ENCODE assay signal across 11 cellular contexts in the genomic region with DNA sequence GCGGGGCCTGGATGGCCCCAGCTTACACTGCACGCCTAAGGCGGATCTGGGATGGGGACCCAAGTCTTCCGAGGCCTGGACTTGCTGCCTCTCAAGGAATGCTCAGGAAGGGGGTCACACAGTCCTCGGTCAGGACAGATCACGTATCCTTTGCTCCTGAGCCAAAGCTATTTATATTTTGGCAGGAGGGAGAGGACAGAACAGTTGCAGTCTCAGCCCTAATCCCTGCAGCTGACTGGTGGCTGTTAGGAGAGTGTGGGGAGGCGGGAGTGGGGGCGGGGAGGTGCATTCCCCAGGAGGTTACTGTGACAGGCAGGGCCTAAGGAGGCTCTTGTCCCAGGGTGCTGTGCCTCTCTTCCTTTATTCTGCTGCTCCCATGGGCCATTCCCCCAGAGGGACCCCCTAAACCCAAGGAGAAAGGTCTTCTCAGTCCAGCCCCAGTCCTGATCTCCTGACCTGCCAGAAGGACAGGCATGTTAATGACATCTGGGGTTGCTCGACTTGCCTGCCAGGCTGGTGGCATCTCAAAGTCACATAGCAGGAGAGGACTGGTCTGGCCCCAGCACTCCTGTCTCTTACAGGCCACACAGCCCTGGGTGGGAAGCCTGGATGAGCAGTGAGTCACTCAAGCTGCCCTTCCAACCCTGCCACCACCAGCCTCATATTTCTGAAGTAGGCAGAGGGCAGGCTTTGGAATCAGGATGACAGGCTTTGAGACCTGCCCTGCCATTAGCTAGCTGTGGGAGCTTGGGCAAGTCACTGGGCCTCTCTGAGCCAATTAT. TPM values are rescaled to one million over a fixed set of nuclear protein-coding genes. Genes with fewer than 3 reads are reported as not detected.
DNase-seq lines count a peak whose midpoint lies in the region; ATAC-seq, FAIRE-seq and TF ChIP-seq lines count a peak whose summit lies in the region.
"Had no signal": no experiment of that assay in that cellular context is flagged by ENCODE, and none has a peak within 500 bp of the region (broad histone marks: within the 10 kb centered on the region; RNA-seq: fewer than 3 reads in every experiment).

No MANE protein-coding gene starts in this region.

- peaks cover 21% of the 10 kb centered on the region for H3K4me1 Mint-ChIP-seq in astrocyte (ENCODE audit: low read depth, unreplicated experiment)

- peak overlapping the region; percentile 21 for H3K4me2 ChIP-seq in astrocyte (ENCODE audit: low read length)

- peak; percentile 89 for FAIRE-seq in H54 (lab: Jason Lieb, UNC)
- FAIRE-seq in astrocyte (lab: Jason Lieb, UNC) = no peak

- H3K27me3 ChIP-seq in astrocyte (ENCODE audit: insufficient read depth, low read length) = no peaks in the 10 kb centered on the region

- ATAC-seq in left cardiac atrium (peak; percentile 85 to 93), HG03432 (IDR thresholded peaks at IDR 0.05; ENCODE audit: unreplicated experiment) (no peak), GM18909 (IDR thresholded peaks at IDR 0.05; ENCODE audit: poor library complexity, unreplicated experiment) (no peak)

- H3K9ac ChIP-seq in astrocyte (ENCODE audit: low read length) = no peak overlapping the region

- H3K27ac Mint-ChIP-seq in astrocyte (ENCODE audit: unreplicated experiment) = no peak overlapping the region
- H3K27ac Mint-ChIP-seq: dendritic cell treated with granulocyte-macrophage colony-stimulating factor and Interleukin-4, amounts not matched to agents 40 ng/mL and 50 ng/mL, for 4 days had no signal

- H3K27ac ChIP-seq in astrocyte (ENCODE audit: low read depth, low read length) = no peak overlapping the region

- H3K79me2 ChIP-seq in astrocyte (ENCODE audit: insufficient read depth, low read length) = no peaks in the 10 kb centered on the region

- H3K4me1 ChIP-seq in astrocyte (ENCODE audit: insufficient read depth, low read length) = peaks cover 13% of the 10 kb centered on the region

- TF ChIP-seq POLR2A in H54 (IDR thresholded peaks at IDR 0.05; ENCODE audit: low read depth, low read length) = no peak

- no peak overlapping the region for H3K4me3 ChIP-seq in astrocyte (ENCODE audit: insufficient read depth, low read depth, low read length)
- H3K4me3 ChIP-seq in retinal pigment epithelial cell (ENCODE audit: low read length) = no peak overlapping the region

- intact Hi-C loops in left cardiac atrium (cut with DNase I) = no loop called here

- H3K27me3 Mint-ChIP-seq in astrocyte (ENCODE audit: low read depth, unreplicated experiment) = no peaks in the 10 kb centered on the region
- H3K27me3 Mint-ChIP-seq: dendritic cell treated with granulocyte-macrophage colony-stimulating factor and Interleukin-4, amounts not matched to agents 40 ng/mL and 50 ng/mL, for 4 days had no signal

- H3K9me3 ChIP-seq in astrocyte (ENCODE audit: insufficient read depth, low read depth, low read length) = no peaks in the 10 kb centered on the region

- DNase-seq in H54 (ENCODE audit: insufficient read length, low spot score) = peak; percentile 86
- DNase-seq in astrocyte (ENCODE audit: low read depth) = peak; percentile 33
- DNase-seq in left cardiac atrium = peak; percentile 62
- DNase-seq in retinal pigment epithelial cell (ENCODE audit: low read depth) = peak; percentile 69
- no peak for DNase-seq in NCI-H146 treated with DMSO at 0.1 percent for 48 hours (lab: John Stamatoyannopoulos, UW; ENCODE audit: unreplicated experiment)
- no peak for DNase-seq in Kasumi-1 (lab: John Stamatoyannopoulos, UW)
- DNase-seq: GF-D8, NCI-H1092 had no signal

- TF ChIP-seq CTCF in astrocyte (IDR thresholded peaks at IDR 0.05; ENCODE audit: insufficient read depth, low read depth, low read length) (no peak), retinal pigment epithelial cell (conservative IDR thresholded peaks at IDR 0.05; ENCODE audit: low read depth, low read length) (no peak)

- H3K4me3 Mint-ChIP-seq in astrocyte (ENCODE audit: unreplicated experiment) = no peak overlapping the region
- H3K4me3 Mint-ChIP-seq: dendritic cell treated with granulocyte-macrophage colony-stimulating factor and Interleukin-4, amounts not matched to agents 40 ng/mL and 50 ng/mL, for 4 days had no signal

- H3K9me3 Mint-ChIP-seq in astrocyte (ENCODE audit: unreplicated experiment) = no peaks in the 10 kb centered on the region
- H3K9me3 Mint-ChIP-seq: dendritic cell treated with granulocyte-macrophage colony-stimulating factor and Interleukin-4, amounts not matched to agents 40 ng/mL and 50 ng/mL, for 4 days had no signal

- H2AFZ ChIP-seq in astrocyte (ENCODE audit: low read depth, low read length) = no peak overlapping the region

- H3K36me3 Mint-ChIP-seq in astrocyte (ENCODE audit: low read depth, unreplicated experiment) = peaks cover 31% of the 10 kb centered on the region

- H4K20me1 ChIP-seq in astrocyte (ENCODE audit: insufficient read depth, low read length) = peaks cover 15% of the 10 kb centered on the region

- H3K36me3 ChIP-seq in astrocyte (ENCODE audit: insufficient read depth, low read length) = no peaks in the 10 kb centered on the region

RNA-seq across cellular contexts. Expression of a gene that starts 51.9 kb away (rescaled TPM):
- total RNA-seq in astrocyte = 27.6 and 31.2 TPM in 2 replicates
- 1 to 10 TPM; 7.0 to 9.2 TPM for total RNA-seq in left cardiac atrium

Comparison
In these comparisons a context has a peak if more than half of its experiments do, and no peak if none do; other contexts are left out.
1. DNase-seq: peak in H54 (single experiment), astrocyte (single experiment), left cardiac atrium (single experiment) and retinal pigment epithelial cell (single experiment); none in NCI-H146 treated with DMSO at 0.1 percent for 48 hours (single experiment) and Kasumi-1 (0 of 2).
2. ATAC-seq: peak in left cardiac atrium (2 of 2); none in HG03432 (single experiment) and GM18909 (single experiment).